ENCODE assay signal across 9 cellular contexts in the genomic region with DNA sequence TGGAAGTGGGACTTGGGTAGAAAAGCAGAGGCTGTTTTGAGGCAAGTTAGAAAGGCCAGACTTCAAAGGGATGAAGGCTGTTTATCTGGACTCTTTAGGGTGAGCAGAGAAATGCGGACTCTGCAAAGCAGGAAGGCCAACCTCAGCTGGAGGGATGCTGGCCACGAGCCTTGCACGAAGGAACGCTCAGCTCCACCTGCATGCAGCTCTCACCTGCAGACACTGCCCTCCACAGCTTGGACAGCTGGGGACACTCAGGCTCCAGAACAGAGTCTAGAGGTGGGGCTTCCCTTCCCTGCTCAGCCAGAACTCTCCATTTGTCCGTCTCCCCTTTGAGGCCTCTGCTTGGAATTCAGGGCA.
A peak's percentile ranks its signal among the peaks of the same experiment; 100 is the strongest.
DNase-seq lines count a peak whose midpoint lies in the region; ATAC-seq and TF ChIP-seq lines count a peak whose summit lies in the region.
"Had no signal": no experiment of that assay in that cellular context is flagged by ENCODE, and none has a peak within 500 bp of the region (broad histone marks: within the 10 kb centered on the region; RNA-seq: fewer than 3 reads in every experiment).

No MANE protein-coding gene starts in this region.

- CTCF ChIA-PET in T-cell (lab: Charles Lee), result interaction anchor here in 1 of 2 donors (0.8 kb wide), 1 partner anchor 150 kb away, joined by 3 read pairs; no protein-coding TSS in a partner anchor

- intact Hi-C loops in right cardiac atrium (cut with DNase I), result no loop called here
- intact Hi-C loops in tibial artery (cut with DNase I; ENCODE audit: low total_unique reads), result loop anchor here (10.0 kb wide), 1 partner anchor 233 kb away; a partner anchor contains a TSS

- H3K4me3 Mint-ChIP-seq in activated naive CD4-positive, alpha-beta T cell treated with anti-CD3 and anti-CD28 coated beads, Interleukin-2, amount 50 U/mL, for 24 hours, result no peak overlapping the region
- peak overlapping the region in 1 of 3 donors; percentile 60 for H3K4me3 Mint-ChIP-seq in T-cell

- ATAC-seq in T-cell (replicated peaks in 1 of 4), result peak in 1 of 4 experiments; percentile 20
- ATAC-seq in right cardiac atrium, result no peak
- ATAC-seq in GM21515 (IDR thresholded peaks at IDR 0.05; ENCODE audit: unreplicated experiment), result no peak

- H3K36me3 ChIP-seq in tibial artery, result no peaks in the 10 kb centered on the region

- WGBS in right cardiac atrium, result 58% methylated on average over 5 of the region's 5 CpGs

- H3K27ac ChIP-seq in right cardiac atrium (ENCODE audit: low read length) (peak overlapping the region; percentile 79), tibial artery (peak overlapping the region; percentile 83 to 84)

- no peaks in the 10 kb centered on the region for H3K9me3 ChIP-seq in right cardiac atrium (ENCODE audit: control insufficient read depth, low read length)
- no peaks in the 10 kb centered on the region for H3K9me3 ChIP-seq in tibial artery

- POLR2A ChIA-PET in T-cell (lab: Charles Lee), result no interaction called here

- H3K4me3 ChIP-seq in right cardiac atrium (ENCODE audit: low read length) (no peak overlapping the region), tibial artery (no peak overlapping the region)

- H3K27me3 ChIP-seq in right cardiac atrium (ENCODE audit: control insufficient read depth, insufficient read depth) (no peaks in the 10 kb centered on the region), tibial artery (no peaks in the 10 kb centered on the region)

- TF ChIP-seq CTCF in tibial artery (IDR thresholded peaks at IDR 0.05), result no peak

- peak overlapping the region; percentile 99 for H3K27ac Mint-ChIP-seq in activated naive CD4-positive, alpha-beta T cell treated with anti-CD3 and anti-CD28 coated beads, Interleukin-2, amount 50 U/mL, for 24 hours
- peak overlapping the region; percentile 76 to 90 for H3K27ac Mint-ChIP-seq in T-cell

- H3K4me1 ChIP-seq in right cardiac atrium (ENCODE audit: control insufficient read depth, insufficient read depth, low read length) (peaks cover 26% of the 10 kb centered on the region), tibial artery (peaks cover 0 to 56% (median 47%) of the 10 kb centered on the region in 4 donors)

- peaks cover 26% of the 10 kb centered on the region for H3K4me1 Mint-ChIP-seq in activated naive CD4-positive, alpha-beta T cell treated with anti-CD3 and anti-CD28 coated beads, Interleukin-2, amount 50 U/mL, for 24 hours
- H3K4me1 Mint-ChIP-seq in T-cell, result peaks cover 26 to 58% (median 42%) of the 10 kb centered on the region in 3 donors

- H3K27me3 Mint-ChIP-seq in activated naive CD4-positive, alpha-beta T cell treated with anti-CD3 and anti-CD28 coated beads, Interleukin-2, amount 50 U/mL, for 24 hours, result no peaks in the 10 kb centered on the region
- no peaks in the 10 kb centered on the region for H3K27me3 Mint-ChIP-seq in T-cell

- no peak for DNase-seq in activated naive CD4-positive, alpha-beta T cell (lab: John Stamatoyannopoulos, UW)
- no peak for DNase-seq in T-cell
- DNase-seq in right cardiac atrium, result no peak
- DNase-seq in tibial artery, result no peak
- no peak for DNase-seq in dedifferentiated amniotic fluid mesenchymal stem cell (ENCODE audit: extremely low spot score)
- DNase-seq in GM19240 (ENCODE audit: insufficient read length, low spot score), result no peak
- DNase-seq: erythroblast had no signal

- no peaks in the 10 kb centered on the region for H3K9me3 Mint-ChIP-seq in activated naive CD4-positive, alpha-beta T cell treated with anti-CD3 and anti-CD28 coated beads, Interleukin-2, amount 50 U/mL, for 24 hours
- no peaks in the 10 kb centered on the region for H3K9me3 Mint-ChIP-seq in T-cell

- H3K36me3 Mint-ChIP-seq in activated naive CD4-positive, alpha-beta T cell treated with anti-CD3 and anti-CD28 coated beads, Interleukin-2, amount 50 U/mL, for 24 hours, result peaks cover 2% of the 10 kb centered on the region
- H3K36me3 Mint-ChIP-seq in T-cell, result peaks cover 12% of the 10 kb centered on the region
